Comparison of ENCODE assay signal across 1 cellular context in the genomic region with DNA sequence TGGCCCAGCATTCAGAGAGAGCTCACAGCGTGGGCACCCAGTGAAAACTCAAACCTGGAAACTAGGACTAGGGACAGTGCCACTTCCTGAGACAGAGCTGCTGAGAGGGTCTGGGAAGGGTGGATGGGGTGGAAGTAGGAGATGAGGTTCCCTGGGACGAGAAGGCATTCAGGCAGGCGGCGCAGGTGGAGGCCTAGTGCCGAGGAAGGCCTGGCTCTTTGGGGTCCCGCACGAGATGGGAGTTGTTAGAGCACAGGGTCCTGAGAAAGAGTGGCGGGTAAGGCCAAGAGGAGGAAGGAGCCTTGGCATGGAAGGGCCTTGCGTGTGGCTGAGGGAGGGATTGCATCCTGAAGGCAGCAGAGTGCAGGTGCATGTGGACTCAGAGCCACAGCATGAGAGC.
TF ChIP-seq lines count a peak whose summit lies in the region.

No MANE protein-coding gene starts in this region.

TF ChIP-seq in A549, 52 proteins besides CTCF, POLR2A, EP300 and RAD21 (continued from another document):
- TF ChIP-seq, protein P1, sequence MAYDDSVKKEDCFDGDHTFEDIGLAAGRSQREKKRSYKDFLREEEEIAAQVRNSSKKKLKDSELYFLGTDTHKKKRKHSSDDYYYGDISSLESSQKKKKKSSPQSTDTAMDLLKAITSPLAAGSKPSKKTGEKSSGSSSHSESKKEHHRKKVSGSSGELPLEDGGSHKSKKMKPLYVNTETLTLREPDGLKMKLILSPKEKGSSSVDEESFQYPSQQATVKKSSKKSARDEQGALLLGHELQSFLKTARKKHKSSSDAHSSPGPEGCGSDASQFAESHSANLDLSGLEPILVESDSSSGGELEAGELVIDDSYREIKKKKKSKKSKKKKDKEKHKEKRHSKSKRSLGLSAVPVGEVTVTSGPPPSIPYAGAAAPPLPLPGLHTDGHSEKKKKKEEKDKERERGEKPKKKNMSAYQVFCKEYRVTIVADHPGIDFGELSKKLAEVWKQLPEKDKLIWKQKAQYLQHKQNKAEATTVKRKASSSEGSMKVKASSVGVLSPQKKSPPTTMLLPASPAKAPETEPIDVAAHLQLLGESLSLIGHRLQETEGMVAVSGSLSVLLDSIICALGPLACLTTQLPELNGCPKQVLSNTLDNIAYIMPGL (CRISPR knock-in tag; IDR thresholded peaks at IDR 0.05; ENCODE audit: borderline replicate concordance) = no peak
- TF ChIP-seq POLR2AphosphoS2 (conservative IDR thresholded peaks at IDR 0.05; ENCODE audit: low read length) = no peak
- no peak for TF ChIP-seq MAZ (IDR thresholded peaks at IDR 0.05; ENCODE audit: borderline replicate concordance, low read depth, low read length)
- no peak for TF ChIP-seq TFCP2L1 (CRISPR knock-in tag; IDR thresholded peaks at IDR 0.05)
TF ChIP-seq in A549: peak in this region for 0.
